13 cellular contexts compared by ENCODE assay signal in the genomic region with DNA sequence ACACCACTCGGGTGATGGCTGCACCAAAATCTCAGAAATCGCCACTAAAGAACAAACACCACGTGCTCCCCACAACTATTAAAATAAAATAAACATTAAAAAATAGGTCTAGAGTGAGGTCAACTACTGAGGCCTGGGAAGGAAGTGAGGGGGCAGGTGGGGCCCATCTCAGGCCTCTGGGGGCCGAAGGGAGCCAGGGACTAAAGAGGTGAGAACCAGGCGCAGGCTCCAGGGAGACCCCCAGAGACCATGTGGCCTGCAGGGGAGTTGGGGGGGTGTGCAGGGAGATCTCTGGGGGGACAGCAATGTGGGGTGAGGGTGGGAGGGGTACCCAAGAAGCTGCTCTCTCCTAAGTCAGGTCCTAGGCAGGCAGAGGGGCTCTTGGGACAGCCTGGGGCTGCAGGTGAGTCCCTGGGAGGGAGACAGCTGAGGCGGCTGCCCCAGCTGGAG.
A peak's percentile ranks its signal among the peaks of the same experiment; 100 is the strongest.
DNase-seq lines count a peak whose midpoint lies in the region; ATAC-seq and TF ChIP-seq lines count a peak whose summit lies in the region.
"Had no signal": no experiment of that assay in that cellular context is flagged by ENCODE, and none has a peak within 500 bp of the region (broad histone marks: within the 10 kb centered on the region; RNA-seq: fewer than 3 reads in every experiment).

No MANE protein-coding gene starts in this region.

- TF ChIP-seq CTCF in OCI-LY1 (IDR thresholded peaks at IDR 0.05; ENCODE audit: low read length), result no peak
- TF ChIP-seq CTCF in epithelial cell of esophagus (IDR thresholded peaks at IDR 0.05; ENCODE audit: insufficient read depth, low read depth, low read length, missing control alignments), result no peak
- TF ChIP-seq CTCF in neural progenitor cell (IDR thresholded peaks at IDR 0.05), result no peak

- H3K9ac ChIP-seq in ES-I3 (ENCODE audit: low read depth, low read length) (peak overlapping the region; percentile 75), OCI-LY1 (ENCODE audit: low read length) (peak overlapping the region; percentile 26; the same call in 1 of the 2 replicates), neural progenitor cell (no peak overlapping the region)

- ATAC-seq in GM19324 (IDR thresholded peaks at IDR 0.05; ENCODE audit: low FRiP score, unreplicated experiment) (no peak), GM19023 (IDR thresholded peaks at IDR 0.05; ENCODE audit: unreplicated experiment) (no peak)
- ATAC-seq: activated CD4-positive, alpha-beta T cell treated with anti-CD3 and anti-CD28 coated beads for 36 hours had no signal

- H3K9me3 ChIP-seq in ES-I3 (ENCODE audit: control insufficient read depth, insufficient read depth, low read length) (no peaks in the 10 kb centered on the region), OCI-LY1 (ENCODE audit: low read length) (no peaks in the 10 kb centered on the region), neural progenitor cell (ENCODE audit: low read depth) (no peaks in the 10 kb centered on the region)
- H3K9me3 ChIP-seq: adrenal gland, thoracic aorta had no signal

- peak overlapping the region; percentile 54 for H3K4me3 ChIP-seq in OCI-LY1 (ENCODE audit: low read depth, low read length, poor library complexity, severe bottlenecking)
- H3K4me3 ChIP-seq in epithelial cell of esophagus (ENCODE audit: low read length), result peak overlapping the region; percentile 49
- H3K4me3 ChIP-seq in neural progenitor cell, result peak overlapping the region; percentile 50
- H3K4me3 ChIP-seq: adrenal gland, thoracic aorta had no signal

- peaks cover 12% of the 10 kb centered on the region; the same call in 1 of the 2 replicates for H3K4me1 ChIP-seq in ES-I3 (ENCODE audit: insufficient read depth, low read length)
- H3K4me1 ChIP-seq in OCI-LY1 (ENCODE audit: insufficient read depth, low read length, severe bottlenecking), result peaks cover 32% of the 10 kb centered on the region
- peaks cover 17% of the 10 kb centered on the region for H3K4me1 ChIP-seq in neural progenitor cell

- H4K20me1 ChIP-seq in OCI-LY1 (ENCODE audit: insufficient read depth, low read length), result no peaks in the 10 kb centered on the region
- peaks cover 14% of the 10 kb centered on the region for H4K20me1 ChIP-seq in neural progenitor cell (ENCODE audit: low read depth)

- no peak overlapping the region for H3K4me3 Mint-ChIP-seq in neural progenitor cell
- H3K4me3 Mint-ChIP-seq in activated T-cell treated with anti-CD3 and anti-CD28 coated beads, Interleukin-2, amount 50 U/mL, for 24 hours, result no peak overlapping the region
- H3K4me3 Mint-ChIP-seq: activated CD4-positive, alpha-beta T cell treated with anti-CD3 and anti-CD28 coated beads for 36 hours; T-helper 1 cell treated with Interleukin-12 subunit alpha and Interleukin-12 subunit beta and Interleukin-4 antibody, amounts not matched to agents 30 μg/mL and 1 μg/mL, for 36 hours had no signal

- H3K27me3 ChIP-seq in OCI-LY1 (ENCODE audit: insufficient read depth, low read length) (no peaks in the 10 kb centered on the region), neural progenitor cell (peaks cover 39% of the 10 kb centered on the region)
- H3K27me3 ChIP-seq: adrenal gland had no signal

- H3K4me2 ChIP-seq in OCI-LY1 (ENCODE audit: low read length) (peak overlapping the region; percentile 56), neural progenitor cell (peak overlapping the region; percentile 95)

- H3F3A ChIP-seq in OCI-LY1 (ENCODE audit: insufficient read depth, low read length), result peaks cover 8% of the 10 kb centered on the region; the same call in 1 of the 2 replicates
- H3F3A ChIP-seq in neural progenitor cell (ENCODE audit: low read depth), result peaks cover 26% of the 10 kb centered on the region

- H3K36me3 Mint-ChIP-seq in neural progenitor cell, result no peaks in the 10 kb centered on the region
- H3K36me3 Mint-ChIP-seq in activated T-cell treated with anti-CD3 and anti-CD28 coated beads, Interleukin-2, amount 50 U/mL, for 24 hours (ENCODE audit: low read depth), result no peaks in the 10 kb centered on the region

- H3K36me3 ChIP-seq in ES-I3 (ENCODE audit: insufficient read depth, low read length) (no peaks in the 10 kb centered on the region), OCI-LY1 (ENCODE audit: insufficient read depth, low read length) (no peaks in the 10 kb centered on the region), neural progenitor cell (no peaks in the 10 kb centered on the region)
- H3K36me3 ChIP-seq: adrenal gland, thoracic aorta had no signal

- no peaks in the 10 kb centered on the region for H3K9me3 Mint-ChIP-seq in neural progenitor cell
- H3K9me3 Mint-ChIP-seq in activated T-cell treated with anti-CD3 and anti-CD28 coated beads, Interleukin-2, amount 50 U/mL, for 24 hours, result no peaks in the 10 kb centered on the region
- H3K9me3 Mint-ChIP-seq: T-helper 1 cell treated with Interleukin-12 subunit alpha and Interleukin-12 subunit beta and Interleukin-4 antibody, amounts not matched to agents 30 μg/mL and 1 μg/mL, for 36 hours had no signal

- H2AFZ ChIP-seq in OCI-LY1 (ENCODE audit: low read length), result no peak overlapping the region
- H2AFZ ChIP-seq in neural progenitor cell (replicated peaks), result peak overlapping the region; percentile 57

- H3K27me3 Mint-ChIP-seq in neural progenitor cell (ENCODE audit: insufficient read depth, low read depth), result peaks cover 20% of the 10 kb centered on the region
- peaks cover 15% of the 10 kb centered on the region for H3K27me3 Mint-ChIP-seq in activated T-cell treated with anti-CD3 and anti-CD28 coated beads, Interleukin-2, amount 50 U/mL, for 24 hours

- no peak overlapping the region for H3K27ac ChIP-seq in OCI-LY1 (ENCODE audit: low read depth, low read length, poor library complexity, severe bottlenecking)
- no peak overlapping the region for H3K27ac ChIP-seq in neural progenitor cell
- H3K27ac ChIP-seq: adrenal gland, thoracic aorta had no signal

- no peaks in the 10 kb centered on the region for H3K79me2 ChIP-seq in OCI-LY1 (ENCODE audit: insufficient read depth, low read length)
- no peaks in the 10 kb centered on the region for H3K79me2 ChIP-seq in neural progenitor cell (ENCODE audit: low read depth)

- H3K27ac Mint-ChIP-seq in neural progenitor cell, result no peak overlapping the region
- no peak overlapping the region for H3K27ac Mint-ChIP-seq in activated T-cell treated with anti-CD3 and anti-CD28 coated beads, Interleukin-2, amount 50 U/mL, for 24 hours
- H3K27ac Mint-ChIP-seq: activated CD4-positive, alpha-beta T cell treated with anti-CD3 and anti-CD28 coated beads for 36 hours; T-helper 1 cell treated with Interleukin-12 subunit alpha and Interleukin-12 subunit beta and Interleukin-4 antibody, amounts not matched to agents 30 μg/mL and 1 μg/mL, for 36 hours had no signal

- peaks cover 15% of the 10 kb centered on the region for H3K4me1 Mint-ChIP-seq in neural progenitor cell
- peaks cover 16% of the 10 kb centered on the region for H3K4me1 Mint-ChIP-seq in activated T-cell treated with anti-CD3 and anti-CD28 coated beads, Interleukin-2, amount 50 U/mL, for 24 hours (ENCODE audit: low read depth)

- DNase-seq in epithelial cell of esophagus (ENCODE audit: low read depth) (no peak), neural progenitor cell (ENCODE audit: low spot score) (no peak)
- DNase-seq in activated T-cell treated with anti-CD3 and anti-CD28 coated beads, Interleukin-2, amount 50 U/mL, for 24 hours, result no peak
- no peak for DNase-seq in stimulated activated CD4-positive, alpha-beta T cell treated with anti-CD3 and anti-CD28 coated beads, Interleukin-4, amount 100 ng/mL, for 1 hour
- DNase-seq: NCI-H446 treated with DMSO at 0.1 percent for 48 hours had no signal

- no peaks in the 10 kb centered on the region for H3K9me2 ChIP-seq in OCI-LY1 (ENCODE audit: low read depth, low read length)
